Comparison of ENCODE assay signal across 1 cellular context in genomic region chr11:65262775-65263174, GRCh38.
TF ChIP-seq lines count a peak whose summit lies in the region.

No MANE protein-coding gene starts in this region.

TF ChIP-seq in HepG2, 621 proteins besides CTCF, POLR2A, EP300 and RAD21:
- TF ChIP-seq ZNF414 (CRISPR knock-in tag; IDR thresholded peaks at IDR 0.05): no peak
- no peak for TF ChIP-seq TEAD2 (CRISPR knock-in tag; IDR thresholded peaks at IDR 0.05)
- no peak for TF ChIP-seq XRCC5 (optimal IDR thresholded peaks at IDR 0.05; ENCODE audit: low read length)
- no peak for TF ChIP-seq RELA (CRISPR knock-in tag; IDR thresholded peaks at IDR 0.05)
- TF ChIP-seq NFAT5 (CRISPR knock-in tag; IDR thresholded peaks at IDR 0.05): no peak
- TF ChIP-seq CBX2 (IDR thresholded peaks at IDR 0.05; ENCODE audit: low read depth, low read length): no peak
- TF ChIP-seq CBX2 (CRISPR knock-in tag; IDR thresholded peaks at IDR 0.05; ENCODE audit: low read depth): no peak
- TF ChIP-seq SNRNP70 (IDR thresholded peaks at IDR 0.05; ENCODE audit: low read depth, low read length): no peak
- no peak for TF ChIP-seq MAX (IDR thresholded peaks at IDR 0.05)
- no peak for TF ChIP-seq AKAP8 (CRISPR knock-in tag; IDR thresholded peaks at IDR 0.05)
- no peak for TF ChIP-seq KDM6A (CRISPR knock-in tag; IDR thresholded peaks at IDR 0.05; ENCODE audit: low read depth)
- no peak for TF ChIP-seq CSRNP2 (CRISPR knock-in tag; conservative IDR thresholded peaks at IDR 0.05; ENCODE audit: low read depth)
- TF ChIP-seq ZNF678 (CRISPR knock-in tag; IDR thresholded peaks at IDR 0.05): no peak
- TF ChIP-seq ZNF619 (CRISPR knock-in tag; IDR thresholded peaks at IDR 0.05): no peak
- no peak for TF ChIP-seq RXRB (CRISPR knock-in tag; IDR thresholded peaks at IDR 0.05; ENCODE audit: borderline replicate concordance)
- no peak for TF ChIP-seq HNF1A (IDR thresholded peaks at IDR 0.05; ENCODE audit: low read depth)
- no peak for TF ChIP-seq HNF1A (CRISPR knock-in tag; IDR thresholded peaks at IDR 0.05; ENCODE audit: borderline replicate concordance)
